Comparison of ENCODE assay signal across 1 cellular context in the genomic region with DNA sequence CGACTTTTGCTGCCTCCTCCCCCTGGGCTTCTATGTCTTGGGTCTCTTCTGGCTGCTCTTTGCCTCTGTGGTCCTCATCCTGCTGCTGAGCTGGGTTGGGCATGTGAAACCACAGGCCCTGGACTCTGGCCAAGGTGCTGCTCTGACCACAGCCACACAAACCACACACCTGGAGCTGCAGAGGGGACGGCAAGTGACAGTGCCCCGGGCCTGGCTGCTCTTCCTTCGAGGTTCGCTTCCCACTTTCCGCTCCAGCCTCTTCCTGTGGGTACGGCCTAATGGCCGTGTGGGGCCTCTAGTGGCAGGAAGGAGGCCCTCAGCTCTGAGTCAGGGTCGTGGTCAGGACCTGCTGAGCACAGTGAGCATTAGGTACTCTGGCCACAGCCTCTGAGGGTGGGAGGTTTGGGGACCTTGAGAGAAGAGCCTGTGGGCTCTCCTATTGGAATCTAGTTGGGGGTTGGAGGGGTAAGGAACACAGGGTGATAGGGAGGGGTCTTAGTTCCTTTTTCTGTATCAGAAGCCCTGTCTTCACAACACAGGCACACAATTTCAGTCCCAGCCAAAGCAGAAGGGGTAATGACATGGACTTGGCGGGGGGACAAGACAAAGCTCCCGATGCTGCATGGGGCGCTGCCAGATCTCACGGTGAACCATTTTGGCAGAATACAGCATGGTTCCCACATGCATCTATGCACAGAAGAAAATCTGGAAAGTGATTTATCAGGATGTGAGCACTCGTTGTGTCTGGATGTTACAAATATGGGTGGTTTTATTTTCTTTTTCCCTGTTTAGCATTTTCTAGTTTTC.
TF ChIP-seq lines count a peak whose summit lies in the region.

No MANE protein-coding gene starts in this region.

TF ChIP-seq in endothelial cell of umbilical vein, 7 proteins besides CTCF, POLR2A, EP300 and RAD21:
- no peak for TF ChIP-seq FOS (IDR thresholded peaks at IDR 0.05; ENCODE audit: borderline replicate concordance, insufficient read depth, low read length)
- peak; percentile 47 for TF ChIP-seq POLR2AphosphoS5 (IDR thresholded peaks at IDR 0.05; ENCODE audit: insufficient read depth, low read depth, low read length)
